27 cellular contexts compared by ENCODE assay signal in genomic region chr2:120410487-120410886, GRCh38.
"Had no signal": no experiment of that assay in that cellular context is flagged by ENCODE, and none has a peak within 500 bp of the region (broad histone marks: within the 10 kb centered on the region; RNA-seq: fewer than 3 reads in every experiment).

No MANE protein-coding gene starts in this region.

- H3K4me3 ChIP-seq: stomach, suprapubic skin, testis, thoracic aorta, thyroid gland, tibial artery, tibial nerve, transverse colon, upper lobe of left lung, upper lobe of right lung, uterus, vagina had no signal

- H3K4me1 ChIP-seq: stomach, suprapubic skin, testis, tibial artery, tibial nerve, transverse colon, upper lobe of left lung, upper lobe of right lung, uterus, vagina had no signal

- H3K27me3 ChIP-seq: stomach, suprapubic skin, testis, thyroid gland, tibial artery, tibial nerve, transverse colon, upper lobe of left lung, upper lobe of right lung, uterus, vagina had no signal

- H3K27ac ChIP-seq: stomach, suprapubic skin, testis, thoracic aorta, thyroid gland, tibial artery, tibial nerve, transverse colon, upper lobe of left lung, upper lobe of right lung, uterus, vagina had no signal

- ATAC-seq: stimulated activated effector memory CD8-positive, alpha-beta T cell treated with anti-CD3 and anti-CD28 coated beads, Interleukin-12 subunit alpha, Interleukin-12 subunit beta, amount 100 ng/mL, for 72 hours; stimulated activated memory B cell treated with anti-CD40 and anti-IgM and Interleukin-4, amounts not matched to agents 10 μg/mL and 1 μg/mL and 100 μg/mL, for 72 hours; stimulated activated naive B cell treated with anti-CD40 and anti-IgM and Interleukin-4, amounts not matched to agents 10 μg/mL and 1 μg/mL and 100 μg/mL, for 72 hours; stimulated activated naive CD8-positive, alpha-beta T cell treated with anti-CD3 and anti-CD28 coated beads, Interleukin-15, amount 100 ng/mL, for 72 hours; stimulated activated naive CD8-positive, alpha-beta T cell treated with anti-CD3 and anti-CD28 coated beads, Interleukin-15, Interleukin-2, amounts not matched to agents 100 U/mL and 50 U/mL, for 24 hours; upper lobe of right lung had no signal

- H3K9me3 ChIP-seq: testis, thyroid gland, upper lobe of right lung, uterus, vagina had no signal

- H3K36me3 ChIP-seq: stomach, suprapubic skin, thoracic aorta, thyroid gland, tibial artery, tibial nerve, transverse colon, upper lobe of left lung, upper lobe of right lung, uterus, vagina had no signal

- DNase-seq: stimulated activated CD4-positive, alpha-beta T cell treated with anti-CD3 and anti-CD28 coated beads, Interleukin-2, amount 100 ng/mL, for 48 hours; stimulated activated CD4-positive, alpha-beta T cell treated with anti-CD3 and anti-CD28 coated beads, Interleukin-4, amount 100 ng/mL, for 1 hour; stimulated activated CD4-positive, alpha-beta T cell treated with anti-CD3 and anti-CD28 coated beads, Interleukin-4, amount 100 ng/mL, for 24 hours; stimulated activated CD4-positive, alpha-beta T cell treated with anti-CD3 and anti-CD28 coated beads, Interleukin-4, amount 100 ng/mL, for 4 hours; stimulated activated CD8-positive, alpha-beta memory T cell treated with anti-CD3 and anti-CD28 coated beads, Interleukin-4, amount 100 ng/mL, for 48 hours; stimulated activated naive B cell treated with anti-CD40 and anti-IgM and Interleukin-4, amounts not matched to agents 10 μg/mL and 1 μg/mL and 100 μg/mL, for 72 hours; stimulated activated naive CD4-positive, alpha-beta T cell; stimulated activated naive CD4-positive, alpha-beta T cell treated with Interleukin-2 at 50 U/mL for 16 hours; stimulated activated naive CD8-positive, alpha-beta T cell treated with anti-CD3 and anti-CD28 coated beads, Interleukin-15, amount 100 ng/mL, for 72 hours; stimulated activated naive CD8-positive, alpha-beta T cell treated with anti-CD3 and anti-CD28 coated beads, Interleukin-15, Interleukin-2, amounts not matched to agents 100 U/mL and 50 U/mL, for 24 hours; stomach; substantia nigra; testis; thyroid gland; tibial artery; transverse colon; trophoblast cell; upper lobe of left lung; upper lobe of right lung; uterus had no signal

- FAIRE-seq: urothelium cell line had no signal
